ENCODE assay signal across 10 cellular contexts in genomic region chr2:24102677-24103076, GRCh38. TPM values are rescaled to one million over a fixed set of nuclear protein-coding genes. Genes with fewer than 3 reads are reported as not detected.
"Had no signal": no experiment of that assay in that cellular context is flagged by ENCODE, and none has a peak within 500 bp of the region (broad histone marks: within the 10 kb centered on the region; RNA-seq: fewer than 3 reads in every experiment).

No MANE protein-coding gene starts in this region.

- H3K4me3 ChIP-seq: GM23248, GM23338, HAP-1 had no signal

- H3K9ac ChIP-seq: GM23248 had no signal

- H3K36me3 ChIP-seq: HAP-1 had no signal

- ATAC-seq: GM23338, HCT116 had no signal

- H3K4me2 ChIP-seq: GM23338 had no signal

- H2AFZ ChIP-seq: GM23248, GM23338 had no signal

- H3K27ac ChIP-seq: GM23248 had no signal

- DNase-seq: GM23248, GOT3, H7, H9, HCEC 1CT, HFFc6 had no signal

- H3K4me1 ChIP-seq: HAP-1 had no signal

RNA-seq across cellular contexts. Expression of gene PFN4, which starts 20.5 kb away (rescaled TPM):
- total RNA-seq: GM23248, H1, H7, H9 had no signal
- polyA plus RNA-seq: GM23338, H1 had no signal
